In the genomic region with DNA sequence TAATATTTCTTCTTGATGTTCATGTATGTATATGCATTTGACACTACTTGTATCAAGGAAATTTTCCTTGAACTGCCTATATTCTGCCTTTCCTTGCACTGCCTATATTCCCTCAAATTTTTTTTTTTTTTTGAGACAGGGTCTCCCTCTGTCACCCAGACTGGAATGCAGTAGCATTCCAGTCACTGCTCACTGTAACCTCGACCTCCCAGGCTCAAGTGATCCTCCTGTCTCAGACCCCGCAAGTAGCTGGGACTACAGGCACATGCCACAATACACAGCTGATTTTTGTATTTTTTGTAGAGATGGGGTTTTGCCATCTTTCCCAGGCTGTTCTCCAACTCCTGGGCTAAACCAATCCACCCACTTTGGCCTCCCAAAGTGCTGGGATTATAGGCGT, we compare ENCODE assay signal across 13 cellular contexts. TPM values are rescaled to one million over a fixed set of nuclear protein-coding genes. Genes with fewer than 3 reads are reported as not detected.
A peak's percentile ranks its signal among the peaks of the same experiment; 100 is the strongest.
DNase-seq lines count a peak whose midpoint lies in the region; ATAC-seq and TF ChIP-seq lines count a peak whose summit lies in the region.
"Had no signal": no experiment of that assay in that cellular context is flagged by ENCODE, and none has a peak within 500 bp of the region (broad histone marks: within the 10 kb centered on the region; RNA-seq: fewer than 3 reads in every experiment).

No MANE protein-coding gene starts in this region.

- intact Hi-C loops in activated naive CD4-positive, alpha-beta T cell treated with anti-CD3 and anti-CD28 coated beads for 36 hours (cut with micrococcal nuclease) = no loop called here

- peak overlapping the region; percentile 7 to 87 for H3K4me3 ChIP-seq in foreskin fibroblast (ENCODE audit: low read depth in 1 of 2, low read length in 2 of 2)
- H3K4me3 ChIP-seq: gastrocnemius medialis, left ventricle myocardium inferior, testis had no signal

- H3K36me3 Mint-ChIP-seq in activated naive CD4-positive, alpha-beta T cell treated with anti-CD3 and anti-CD28 coated beads for 36 hours (ENCODE audit: low read depth) = peaks cover 37% of the 10 kb centered on the region
- peaks cover 96% of the 10 kb centered on the region for H3K36me3 Mint-ChIP-seq in activated T-helper 17 cell treated with anti-CD3 and anti-CD28 coated beads, Interleukin-2, amount 50 U/mL, for 72 hours (ENCODE audit: low read depth)
- peaks cover 99% of the 10 kb centered on the region for H3K36me3 Mint-ChIP-seq in stimulated activated effector memory CD8-positive, alpha-beta T cell treated with anti-CD3 and anti-CD28 coated beads, Interleukin-12 subunit alpha, Interleukin-12 subunit beta, amount 100 ng/mL, for 72 hours

- no peak for TF ChIP-seq CTCF in foreskin fibroblast (IDR thresholded peaks at IDR 0.05; ENCODE audit: low read depth, low read length)

- no peaks in the 10 kb centered on the region for H3K9me3 Mint-ChIP-seq in activated naive CD4-positive, alpha-beta T cell treated with anti-CD3 and anti-CD28 coated beads for 36 hours
- H3K9me3 Mint-ChIP-seq in activated T-helper 17 cell treated with anti-CD3 and anti-CD28 coated beads, Interleukin-2, amount 50 U/mL, for 72 hours = no peaks in the 10 kb centered on the region
- H3K9me3 Mint-ChIP-seq in stimulated activated effector memory CD8-positive, alpha-beta T cell treated with anti-CD3 and anti-CD28 coated beads, Interleukin-12 subunit alpha, Interleukin-12 subunit beta, amount 100 ng/mL, for 72 hours = no peaks in the 10 kb centered on the region
- H3K9me3 Mint-ChIP-seq: central memory CD8-positive, alpha-beta T cell had no signal

- no peak for ATAC-seq in activated T-helper 17 cell treated with anti-CD3 and anti-CD28 coated beads, Interleukin-2, amount 50 U/mL, for 72 hours (replicated peaks)
- ATAC-seq in stimulated activated effector memory CD8-positive, alpha-beta T cell treated with anti-CD3 and anti-CD28 coated beads, Interleukin-12 subunit alpha, Interleukin-12 subunit beta, amount 100 ng/mL, for 72 hours = no peak
- ATAC-seq in HG03565 (IDR thresholded peaks at IDR 0.05; ENCODE audit: unreplicated experiment) = no peak
- ATAC-seq: activated CD8-positive, alpha-beta memory T cell treated with anti-CD3 and anti-CD28 coated beads, Interleukin-2, amount 10 ng/mL, durations not matched to agents 7 days and 5 days; gastrocnemius medialis had no signal

- H3K4me1 Mint-ChIP-seq in activated naive CD4-positive, alpha-beta T cell treated with anti-CD3 and anti-CD28 coated beads for 36 hours (ENCODE audit: low read depth) = peaks cover 78% of the 10 kb centered on the region
- H3K4me1 Mint-ChIP-seq in activated T-helper 17 cell treated with anti-CD3 and anti-CD28 coated beads, Interleukin-2, amount 50 U/mL, for 72 hours = peaks cover 36% of the 10 kb centered on the region
- peaks cover 61% of the 10 kb centered on the region for H3K4me1 Mint-ChIP-seq in stimulated activated effector memory CD8-positive, alpha-beta T cell treated with anti-CD3 and anti-CD28 coated beads, Interleukin-12 subunit alpha, Interleukin-12 subunit beta, amount 100 ng/mL, for 72 hours

- H3K27me3 Mint-ChIP-seq in activated naive CD4-positive, alpha-beta T cell treated with anti-CD3 and anti-CD28 coated beads for 36 hours (ENCODE audit: low read depth) = no peaks in the 10 kb centered on the region
- H3K27me3 Mint-ChIP-seq in activated T-helper 17 cell treated with anti-CD3 and anti-CD28 coated beads, Interleukin-2, amount 50 U/mL, for 72 hours = no peaks in the 10 kb centered on the region
- H3K27me3 Mint-ChIP-seq: activated CD8-positive, alpha-beta memory T cell treated with anti-CD3 and anti-CD28 coated beads, Interleukin-2, amount 10 ng/mL, durations not matched to agents 7 days and 5 days; central memory CD8-positive, alpha-beta T cell had no signal

- DNase-seq in activated naive CD4-positive, alpha-beta T cell treated with anti-CD3 and anti-CD28 coated beads for 36 hours = no peak
- DNase-seq in activated naive CD4-positive, alpha-beta T cell treated with Interleukin-2 at 50 U/mL for 16 hours = no peak
- DNase-seq in foreskin fibroblast (no peak), Kasumi-1 (lab: John Stamatoyannopoulos, UW) (no peak)
- no peak for DNase-seq in stimulated activated effector memory CD8-positive, alpha-beta T cell treated with anti-CD3 and anti-CD28 coated beads, Interleukin-12 subunit alpha, Interleukin-12 subunit beta, amount 100 ng/mL, for 72 hours (ENCODE audit: low spot score in 2 of 2)
- no peak for DNase-seq in stimulated activated CD4-positive, alpha-beta T cell treated with anti-CD3 and anti-CD28 coated beads, Interleukin-4, amount 100 ng/mL, for 4 hours
- DNase-seq: activated CD8-positive, alpha-beta memory T cell treated with anti-CD3 and anti-CD28 coated beads, Interleukin-2, amount 10 ng/mL, durations not matched to agents 7 days and 5 days; gastrocnemius medialis; left ventricle myocardium inferior; testis had no signal

- CTCF ChIA-PET in activated naive CD4-positive, alpha-beta T cell treated with anti-CD3 and anti-CD28 coated beads for 36 hours (lab: Charles Lee) = interaction anchor here (1.8 kb wide), 1 partner anchor 78 kb away, joined by 4 read pairs; no protein-coding TSS in a partner anchor

- no peak overlapping the region for H3K27ac Mint-ChIP-seq in activated naive CD4-positive, alpha-beta T cell treated with anti-CD3 and anti-CD28 coated beads for 36 hours
- H3K27ac Mint-ChIP-seq in activated T-helper 17 cell treated with anti-CD3 and anti-CD28 coated beads, Interleukin-2, amount 50 U/mL, for 72 hours = peak overlapping the region; percentile 100
- H3K27ac Mint-ChIP-seq in stimulated activated effector memory CD8-positive, alpha-beta T cell treated with anti-CD3 and anti-CD28 coated beads, Interleukin-12 subunit alpha, Interleukin-12 subunit beta, amount 100 ng/mL, for 72 hours = peak overlapping the region; percentile 82

- H3K4me3 Mint-ChIP-seq in activated naive CD4-positive, alpha-beta T cell treated with anti-CD3 and anti-CD28 coated beads for 36 hours = peak overlapping the region; percentile 2
- peak overlapping the region; percentile 93 for H3K4me3 Mint-ChIP-seq in activated T-helper 17 cell treated with anti-CD3 and anti-CD28 coated beads, Interleukin-2, amount 50 U/mL, for 72 hours
- H3K4me3 Mint-ChIP-seq in stimulated activated effector memory CD8-positive, alpha-beta T cell treated with anti-CD3 and anti-CD28 coated beads, Interleukin-12 subunit alpha, Interleukin-12 subunit beta, amount 100 ng/mL, for 72 hours = peak overlapping the region; percentile 98
- H3K4me3 Mint-ChIP-seq: central memory CD8-positive, alpha-beta T cell had no signal

RNA-seq across cellular contexts. Expression of a gene that starts 4.1 kb away (rescaled TPM):
- 100 to 1,000 TPM; 105 TPM for total RNA-seq in activated naive CD4-positive, alpha-beta T cell treated with anti-CD3 and anti-CD28 coated beads for 36 hours
- 100 to 1,000 TPM in 1 of 2 donors, 10 to 100 TPM in 1; 90.2 to 108 TPM for total RNA-seq in activated T-helper 17 cell treated with anti-CD3 and anti-CD28 coated beads, Interleukin-2, amount 50 U/mL, for 72 hours

Comparison
In these comparisons a context has a peak if more than half of its experiments do, and no peak if none do; other contexts are left out.
1. H3K4me3 Mint-ChIP-seq: peak in every context shown above with its lines; median percentile 98 in stimulated activated effector memory CD8-positive, alpha-beta T cell treated with anti-CD3 and anti-CD28 coated beads, Interleukin-12 subunit alpha, Interleukin-12 subunit beta, amount 100 ng/mL, for 72 hours; 93 in activated T-helper 17 cell treated with anti-CD3 and anti-CD28 coated beads, Interleukin-2, amount 50 U/mL, for 72 hours; 2 in activated naive CD4-positive, alpha-beta T cell treated with anti-CD3 and anti-CD28 coated beads for 36 hours.